ENCODE assay signal across 12 cellular contexts in the genomic region with DNA sequence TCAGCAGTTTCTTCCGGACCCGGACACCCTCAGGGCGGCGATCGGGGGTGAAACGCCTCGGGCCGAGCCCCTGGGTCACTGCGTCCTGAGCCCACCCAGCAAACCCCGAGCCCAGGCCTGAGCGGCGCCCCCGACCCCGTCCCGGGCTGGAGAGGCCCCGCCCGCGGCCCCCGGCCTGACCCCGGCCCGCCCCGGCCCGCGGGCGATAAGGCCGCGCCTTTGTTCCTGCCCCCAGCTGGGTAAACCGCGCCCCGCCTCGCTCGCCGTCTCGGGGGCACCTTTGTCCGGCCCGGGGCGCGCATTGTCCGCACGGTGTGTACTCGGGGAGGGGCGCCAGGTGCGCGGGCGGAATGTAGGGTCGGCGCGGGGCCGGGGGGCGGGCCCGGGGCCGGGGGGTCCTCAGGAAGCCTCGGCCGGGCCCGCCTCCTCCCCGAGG. TPM values are rescaled to one million over a fixed set of nuclear protein-coding genes. Genes with fewer than 3 reads are reported as not detected.
DNase-seq lines count a peak whose midpoint lies in the region; ATAC-seq, FAIRE-seq and TF ChIP-seq lines count a peak whose summit lies in the region.
"Had no signal": no experiment of that assay in that cellular context is flagged by ENCODE, and none has a peak within 500 bp of the region (broad histone marks: within the 10 kb centered on the region; RNA-seq: fewer than 3 reads in every experiment).

No MANE protein-coding gene starts in this region.

- H3K9ac ChIP-seq in GM12878 (ENCODE audit: control insufficient read depth, insufficient read depth, low read length), result no peak overlapping the region

- 12% methylated on average over 25 of the region's 56 CpGs for WGBS in GM12878 (ENCODE audit: insufficient coverage, insufficient replicate concordance, low lambda C conversion rate, missing lambda C conversion rate)

- BruUV-seq in A673 (replicated peaks; lab: Mats Ljungman, UMichigan) (no TSS peak), GM12878 (replicated peaks; lab: Mats Ljungman, UMichigan) (no TSS peak)

- no peak overlapping the region for H3K4me2 ChIP-seq in GM12878 (ENCODE audit: control insufficient read depth, insufficient read depth)

- no peak overlapping the region for H2AFZ ChIP-seq in GM12878 (ENCODE audit: control insufficient read depth, low read depth, low read length)

- H3K36me3 ChIP-seq in A673 (ENCODE audit: insufficient read depth, low read length, poor library complexity, severe bottlenecking) (no peaks in the 10 kb centered on the region), GM12878 (ENCODE audit: control insufficient read depth in 2 of 2, insufficient read depth in 2 of 2, low read length in 1 of 2) (no peaks in the 10 kb centered on the region)

- H3K9me3 ChIP-seq in A673 (ENCODE audit: low read depth, low read length, poor library complexity, severe bottlenecking) (no peaks in the 10 kb centered on the region), GM12878 (replicated peaks; ENCODE audit: control insufficient read depth, insufficient read depth, low read length) (no peaks in the 10 kb centered on the region; the same call in 2 of the 3 replicates)

- peak overlapping the region; percentile 74 for H3K4me3 Mint-ChIP-seq in memory B cell

- peaks cover 10% of the 10 kb centered on the region for H3K4me1 Mint-ChIP-seq in memory B cell

- RAD21 ChIA-PET in GM12878 (lab: Charles Lee; ENCODE audit: unreplicated experiment), result no interaction called here

- no peaks in the 10 kb centered on the region for H3K79me2 ChIP-seq in GM12878 (ENCODE audit: control insufficient read depth, insufficient read depth, low read length)

- TF ChIP-seq POLR2A in GM12878 (IDR thresholded peaks at IDR 0.05; ENCODE audit: low read depth, low read length) (no peak), GM12892 (IDR thresholded peaks at IDR 0.05; ENCODE audit: low read depth, low read length) (no peak)

- no peaks in the 10 kb centered on the region for H4K20me1 ChIP-seq in GM12878 (ENCODE audit: control insufficient read depth, insufficient read depth)

- SMC1A ChIA-PET in GM12878 (lab: Charles Lee; ENCODE audit: uncharacterized antibody, unreplicated experiment), result interaction anchor here (0.6 kb wide), 1 partner anchor 157 kb away, joined by 3 read pairs; no protein-coding TSS in a partner anchor

- peaks cover under 1% of the 10 kb centered on the region for H3K9me3 Mint-ChIP-seq in memory B cell

- TF ChIP-seq RAD21 in GM12878 (IDR thresholded peaks at IDR 0.05; ENCODE audit: insufficient read depth, low read depth, low read length), result no peak

- H3K4me3 ChIP-seq in A673 (ENCODE audit: low read depth, low read length, poor library complexity, severe bottlenecking) (peak overlapping the region; percentile 24), GM12878 (peak overlapping the region; percentile 63)

- no peaks in the 10 kb centered on the region for H3K36me3 Mint-ChIP-seq in memory B cell

- no peak for FAIRE-seq in GM12878 (lab: Jason Lieb, UNC)
- FAIRE-seq in GM12892 (lab: Jason Lieb, UNC), result no peak

- H3K27me3 Mint-ChIP-seq in memory B cell, result peaks cover 37% of the 10 kb centered on the region

- ATAC-seq in GM21447 (IDR thresholded peaks at IDR 0.05; ENCODE audit: unreplicated experiment) (peak; percentile 23), GM12878 (peak; percentile 19), memory B cell (ENCODE audit: low read depth) (no peak), GM19351 (IDR thresholded peaks at IDR 0.05; ENCODE audit: unreplicated experiment) (no peak), GM21786 (IDR thresholded peaks at IDR 0.05; ENCODE audit: unreplicated experiment) (no peak)

- CTCF ChIA-PET in A673 (lab: Charles Lee) (no interaction called here), GM12878 (lab: Yijun Ruan, JAX) (no interaction called here)

- H3K27ac Mint-ChIP-seq in memory B cell, result no peak overlapping the region

- H3K27ac ChIP-seq in A673 (ENCODE audit: low read depth, low read length, poor library complexity, severe bottlenecking) (no peak overlapping the region), GM12878 (ENCODE audit: control insufficient read depth, insufficient read depth) (no peak overlapping the region)

- no peaks in the 10 kb centered on the region for H3K4me1 ChIP-seq in A673 (ENCODE audit: insufficient read depth, low read length, poor library complexity, severe bottlenecking)
- H3K4me1 ChIP-seq in GM12878 (ENCODE audit: control insufficient read depth, insufficient read depth, low read length), result no peaks in the 10 kb centered on the region

- TF ChIP-seq CTCF in A673 (conservative IDR thresholded peaks at IDR 0.05; ENCODE audit: low read depth, low read length), result no peak
- no peak for TF ChIP-seq CTCF in GM12878 (IDR thresholded peaks at IDR 0.05 in 2 of 3, conservative IDR thresholded peaks at IDR 0.05 in 1 of 3; ENCODE audit: control insufficient read depth in 2 of 3, extremely low read depth in 1 of 3, insufficient read depth in 1 of 3, low read depth in 3 of 3, low read length in 3 of 3)

- H3K27me3 ChIP-seq in A673 (replicated peaks; ENCODE audit: insufficient read depth, low read depth, low read length, poor library complexity) (peaks cover 90% of the 10 kb centered on the region), GM12878 (replicated peaks in 1 of 2; ENCODE audit: control insufficient read depth in 2 of 2, insufficient read depth in 2 of 2, low read length in 1 of 2) (peaks cover 0 to 23% of the 10 kb centered on the region in 2 experiments; a peak in 3 of 4 replicates)

- no peak for TF ChIP-seq EP300 in GM12878 (IDR thresholded peaks at IDR 0.05; ENCODE audit: borderline replicate concordance in 1 of 2, control insufficient read depth in 1 of 2, low read depth in 2 of 2, low read length in 2 of 2)

- DNase-seq in A673 (ENCODE audit: low spot score), result no peak
- no peak for DNase-seq in GM12878 (ENCODE audit: low read depth, low spot score)
- DNase-seq in memory B cell (ENCODE audit: low spot score in 2 of 2), result no peak
- DNase-seq in GM12892 (ENCODE audit: insufficient read length), result no peak
- no peak for DNase-seq in SIG-M5 (lab: John Stamatoyannopoulos, UW)
- DNase-seq: GDM1, Kasumi-1 had no signal

- POLR2A ChIA-PET in A673 (lab: Charles Lee; ENCODE audit: low non-redundant PET), result no interaction called here
- POLR2A ChIA-PET in GM12878 (lab: Charles Lee), result no interaction called here

- intact Hi-C loops in A673 (cut with micrococcal nuclease; ENCODE audit: unreplicated experiment), result no loop called here
- intact Hi-C loops in GM12878 (cut with micrococcal nuclease; ENCODE audit: unreplicated experiment), result no loop called here

- in situ Hi-C loops in GM12878 (cut with MboI), result no loop called here

TF ChIP-seq in GM12878, 131 proteins besides CTCF, POLR2A, EP300 and RAD21:
- TF ChIP-seq BACH1 (IDR thresholded peaks at IDR 0.05; ENCODE audit: borderline replicate concordance), result no peak
- TF ChIP-seq SUZ12 (IDR thresholded peaks at IDR 0.05; ENCODE audit: unreplicated experiment), result peak; percentile 80
- TF ChIP-seq YY1 (IDR thresholded peaks at IDR 0.05; ENCODE audit: low read depth, low read length), result no peak
- TF ChIP-seq NR2F1 (conservative IDR thresholded peaks at IDR 0.05), result peak; percentile 13; the same call in 1 of the 2 replicates
- no peak for TF ChIP-seq IKZF2 (IDR thresholded peaks at IDR 0.05)
- no peak for TF ChIP-seq ZSCAN29 (IDR thresholded peaks at IDR 0.05)

RNA-seq across cellular contexts. Expression of gene MNX1, which starts 10.8 kb away (rescaled TPM):
- total RNA-seq in A673 (2021) (0.13 TPM in 1 of 2 replicates, not detected in the other), GM12878 (2014; rRNA removed) (1.0 and 1.3 TPM in 2 replicates), GM12878 (2014; rRNA removed; fragmentation: Illumina TruSeq; extraction: Trizol) (0.54 and 0.60 TPM in 2 replicates), GM12878 (2021) (1.8 and 2.3 TPM in 2 replicates)
- total RNA-seq in GM12878 (2013; cell fraction: nucleolus; rRNA removed), result 1.7 and 2.8 TPM in 2 replicates
- polyA plus RNA-seq in GM12878 (2011; ENCODE audit: low read depth), result not detected
- polyA plus RNA-seq in GM12878 (2011; rRNA removed) (1.9 and 2.3 TPM in 2 replicates), GM12878 (2014; fragmentation: Illumina TruSeq; extraction: Trizol) (0.48 TPM in 1 of 2 replicates, not detected in the other), GM12878 (2014; fragmentation: Nextera tagmentation; extraction: Ambion mirVana) (under 1 TPM in 1 of 2 experiments, not detected in 1; 0.22 TPM), GM12878 (2014; rRNA removed) (1.7 and 2.7 TPM in 2 replicates), GM12878 (2016; fragmentation: Nextera tagmentation; extraction: Ambion mirVana) (1 to 10 TPM in 1 of 2 experiments, under 1 TPM in 1; 0.32 to 1.4 TPM)
- 1.5 and 2.7 TPM in 2 replicates for polyA plus RNA-seq in GM12878 (2011; cell fraction: cytosol; rRNA removed)
- polyA plus RNA-seq in GM12878 (2011; cell fraction: nucleus; rRNA removed), result 12.1 and 18.3 TPM in 2 replicates
- polyA plus RNA-seq in GM12878 (2012), result 0.91 and 0.92 TPM in 2 replicates
- 1.1 and 3.8 TPM in 2 replicates for polyA minus RNA-seq in GM12878 (2011; rRNA and poly(A)+ RNA removed)
- polyA minus RNA-seq in GM12878 (2011; cell fraction: cytosol; rRNA and poly(A)+ RNA removed), result 1.2 and 2.5 TPM in 2 replicates
- 7.1 and 11.5 TPM in 2 replicates for polyA minus RNA-seq in GM12878 (2011; cell fraction: nucleus; rRNA and poly(A)+ RNA removed)
- 0.45 TPM for polyA plus RNA-seq in GM12892 (2012; ENCODE audit: missing spikeins)
- total RNA-seq: lung microvascular endothelial cell, temporal lobe had no signal

RNA-seq across cellular contexts. Expression of gene NOM1, which starts 50.1 kb away (rescaled TPM):
- total RNA-seq in A673 (2021) (34.1 and 34.8 TPM in 2 replicates), GM12878 (2014; rRNA removed) (17.6 and 19.0 TPM in 2 replicates), GM12878 (2014; rRNA removed; fragmentation: Illumina TruSeq; extraction: Trizol) (13.1 and 18.1 TPM in 2 replicates), GM12878 (2021) (18.3 and 20.1 TPM in 2 replicates)
- total RNA-seq in GM12878 (2013; cell fraction: nucleolus; rRNA removed), result 77.9 and 79.1 TPM in 2 replicates
- polyA plus RNA-seq in GM12878 (2011; ENCODE audit: low read depth), result 8.6 TPM
- polyA plus RNA-seq in GM12878 (2011; rRNA removed) (15.7 and 18.0 TPM in 2 replicates), GM12878 (2014; fragmentation: Illumina TruSeq; extraction: Trizol) (18.2 and 21.6 TPM in 2 replicates), GM12878 (2014; fragmentation: Nextera tagmentation; extraction: Ambion mirVana) (1 to 10 TPM; 2.9 to 4.2 TPM), GM12878 (2014; rRNA removed) (20.8 and 21.3 TPM in 2 replicates), GM12878 (2016; fragmentation: Nextera tagmentation; extraction: Ambion mirVana) (10 to 100 TPM; 12.7 to 13.9 TPM)
- polyA plus RNA-seq in GM12878 (2011; cell fraction: cytosol; rRNA removed), result 12.9 and 14.4 TPM in 2 replicates
- polyA plus RNA-seq in GM12878 (2011; cell fraction: nucleus; rRNA removed), result 31.6 and 44.3 TPM in 2 replicates
- polyA plus RNA-seq in GM12878 (2012), result 11.9 and 14.8 TPM in 2 replicates
- polyA minus RNA-seq in GM12878 (2011; rRNA and poly(A)+ RNA removed), result 18.7 and 20.2 TPM in 2 replicates
- 12.0 and 14.8 TPM in 2 replicates for polyA minus RNA-seq in GM12878 (2011; cell fraction: cytosol; rRNA and poly(A)+ RNA removed)
- polyA minus RNA-seq in GM12878 (2011; cell fraction: nucleus; rRNA and poly(A)+ RNA removed), result 18.6 and 34.3 TPM in 2 replicates
- polyA plus RNA-seq in GM12892 (2012; ENCODE audit: missing spikeins), result 16.0 TPM

Comparison
In these comparisons a context has a peak if more than half of its experiments do, and no peak if none do; other contexts are left out.
1. ATAC-seq: peak in GM21447 (single experiment) and GM12878 (single experiment); none in memory B cell (single experiment), GM19351 (single experiment) and GM21786 (single experiment).